ENCODE assay signal across 27 cellular contexts in the genomic region with DNA sequence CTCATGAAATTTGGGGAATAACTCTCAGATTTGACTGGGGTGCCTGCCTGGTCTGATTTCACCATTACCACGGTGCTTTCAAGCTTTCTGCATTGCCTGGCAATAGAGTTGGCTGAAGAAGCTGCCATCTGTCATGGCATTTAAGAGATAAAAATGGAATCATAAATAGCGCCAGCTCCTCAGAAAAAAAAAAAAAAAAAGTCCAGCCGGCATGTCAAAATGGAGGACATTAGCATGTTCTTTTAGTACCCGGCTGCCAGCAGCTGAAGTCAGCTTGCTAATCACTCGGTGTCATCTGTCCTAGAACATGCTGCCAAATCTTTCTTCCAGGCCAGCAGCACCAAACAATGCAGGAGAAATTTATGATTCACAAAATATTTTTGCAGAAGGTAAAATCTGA. TPM values are rescaled to one million over a fixed set of nuclear protein-coding genes. Genes with fewer than 3 reads are reported as not detected.
DNase-seq lines count a peak whose midpoint lies in the region; TF ChIP-seq lines count a peak whose summit lies in the region.
"Had no signal": no experiment of that assay in that cellular context is flagged by ENCODE, and none has a peak within 500 bp of the region (broad histone marks: within the 10 kb centered on the region; RNA-seq: fewer than 3 reads in every experiment).

No MANE protein-coding gene starts in this region.

- intact Hi-C loops in mammary epithelial cell (cut with micrococcal nuclease) (loop anchor here (10.0 kb wide), 1 partner anchor 355 kb away; no protein-coding TSS in a partner anchor), lower leg skin (cut with DNase I; ENCODE audit: low total_unique reads) (no loop called here)

- H4K20me1 ChIP-seq in mammary epithelial cell (ENCODE audit: insufficient read depth, low read length), result no peaks in the 10 kb centered on the region

- H3K9me3 ChIP-seq in BE2C (no peaks in the 10 kb centered on the region), MG63 (no peaks in the 10 kb centered on the region), mammary epithelial cell (replicated peaks; ENCODE audit: insufficient read depth, low read length) (no peaks in the 10 kb centered on the region)
- H3K9me3 ChIP-seq: SJSA1, tibial artery had no signal

- no peak for TF ChIP-seq POLR2A in lower leg skin (IDR thresholded peaks at IDR 0.05)

- H2AFZ ChIP-seq in mammary epithelial cell (ENCODE audit: low read depth, low read length), result no peak overlapping the region

- H3K27me3 ChIP-seq in BE2C (no peaks in the 10 kb centered on the region), MG63 (peaks cover 44% of the 10 kb centered on the region), mammary epithelial cell (ENCODE audit: insufficient read depth, low read length) (no peaks in the 10 kb centered on the region)
- H3K27me3 ChIP-seq: SJSA1, tibial artery had no signal

- CTCF ChIA-PET in mammary epithelial cell (lab: Charles Lee; ENCODE audit: low non-redundant PET), result interaction anchor here (0.6 kb wide), 1 partner anchor 303 kb away, joined by 10 read pairs; no protein-coding TSS in a partner anchor

- WGBS in mammary epithelial cell (ENCODE audit: low coverage, missing lambda C conversion rate), result 14% methylated on average over 5 of the region's 5 CpGs
- 36 to 49% methylated on average over 5 of the region's 5 CpGs for WGBS in lower leg skin, 2 donors

- H3K4me3 ChIP-seq in BE2C (ENCODE audit: low read depth, low read length) (no peak overlapping the region), MG63 (no peak overlapping the region), mammary epithelial cell (replicated peaks in 1 of 3; ENCODE audit: insufficient read depth in 1 of 3, low read depth in 2 of 3, low read length in 3 of 3) (no peak overlapping the region), lower leg skin (ENCODE audit: low read depth, poor library complexity, severe bottlenecking) (no peak overlapping the region)
- H3K4me3 ChIP-seq: SJSA1, tibial artery had no signal

- no peaks in the 10 kb centered on the region for H3K79me2 ChIP-seq in mammary epithelial cell (ENCODE audit: insufficient read depth, low read length)

- in situ Hi-C loops in mammary epithelial cell (cut with MboI; ENCODE audit: low sequenced_read_pairs in 2 of 2), result no loop called here

- H3K36me3 ChIP-seq in BE2C (no peaks in the 10 kb centered on the region), MG63 (no peaks in the 10 kb centered on the region), mammary epithelial cell (ENCODE audit: insufficient read depth, low read length) (no peaks in the 10 kb centered on the region)
- H3K36me3 ChIP-seq: SJSA1, WERI-Rb-1 had no signal

- H3K27ac ChIP-seq in VCaP, result peak overlapping the region; percentile 17; the same call in 1 of the 2 replicates
- H3K27ac ChIP-seq in mammary epithelial cell (ENCODE audit: insufficient read depth, low read depth, low read length), result no peak overlapping the region
- H3K27ac ChIP-seq: epithelial cell of prostate, foreskin keratinocyte, SJSA1, tibial artery, WERI-Rb-1 had no signal

- no peak overlapping the region for H3K4me2 ChIP-seq in mammary epithelial cell (ENCODE audit: insufficient read depth, low read depth, low read length)

- dilution Hi-C loops in mammary epithelial cell (cut with HindIII; ENCODE audit: low sequenced_read_pairs), result no loop called here

- no peak for TF ChIP-seq CTCF in BE2C (IDR thresholded peaks at IDR 0.05; ENCODE audit: low read depth, low read length)
- TF ChIP-seq CTCF in VCaP (conservative IDR thresholded peaks at IDR 0.05), result no peak
- TF ChIP-seq CTCF in mammary epithelial cell (conservative IDR thresholded peaks at IDR 0.05 in 1 of 2, IDR thresholded peaks at IDR 0.05 in 1 of 2; ENCODE audit: extremely low read depth in 1 of 2, insufficient read depth in 1 of 2, low read depth in 1 of 2, low read length in 2 of 2), result no peak
- TF ChIP-seq CTCF in lower leg skin (IDR thresholded peaks at IDR 0.05), result no peak

- no peak overlapping the region for H3K9ac ChIP-seq in mammary epithelial cell (ENCODE audit: insufficient read depth, low read length)

- BruUV-seq in mammary epithelial cell (replicated peaks; lab: Mats Ljungman, UMichigan), result no TSS peak

- H3K4me1 ChIP-seq in BE2C (no peaks in the 10 kb centered on the region; the same call in 1 of the 2 replicates), mammary epithelial cell (ENCODE audit: insufficient read depth, low read length) (no peaks in the 10 kb centered on the region)
- H3K4me1 ChIP-seq: foreskin keratinocyte, SJSA1 had no signal

- DNase-seq in BE2C (peak; percentile 13), MG63 (peak; percentile 84), occipital lobe (lab: John Stamatoyannopoulos, UW) (peak; percentile 27), mammary epithelial cell (no peak), EL (no peak), lower leg skin (ENCODE audit: low spot score in 2 of 2) (no peak), NCI-H774 (lab: John Stamatoyannopoulos, UW) (no peak)
- DNase-seq: activated CD4-positive, alpha-beta T cell treated with anti-CD3 and anti-CD28 coated beads, Interleukin-2, amount 50 U/mL, for 1 hour; activated effector memory CD4-positive, alpha-beta T cell treated with anti-CD3 and anti-CD28 coated beads, Interleukin-2, amount 50 U/mL, for 16 hours; CD4-positive, alpha-beta T cell; foreskin keratinocyte; IMR-90; MM.1S; naive B cell; NCI-H2029; NCI-H82; PC-3; stimulated activated CD4-positive, alpha-beta T cell treated with anti-CD3 and anti-CD28 coated beads, Interleukin-1b, Interleukin-23, amount 100 ng/mL, for 48 hours; T-helper 17 cell; tibial artery; WERI-Rb-1 had no signal

RNA-seq across cellular contexts. Expression of a gene that starts 57.7 kb away (rescaled TPM):
- polyA plus RNA-seq in BE2C (2012; ENCODE audit: insufficient read depth, insufficient read length, low read depth), result not detected
- total RNA-seq in MG63 (2014; rRNA removed; shearing (Covaris generic); ENCODE audit: low replicate concordance), result not detected in 2 replicates
- total RNA-seq in occipital lobe (not detected), mammary epithelial cell (not detected), lower leg skin (not detected)
- polyA plus RNA-seq in mammary epithelial cell, result not detected
- polyA minus RNA-seq in mammary epithelial cell, result not detected
- total RNA-seq: bronchial epithelial cell; CD4-positive, alpha-beta T cell; foreskin keratinocyte; IMR-90; lung microvascular endothelial cell; osteoblast; PC-3; SJSA1; T-helper 17 cell had no signal
- polyA plus RNA-seq: foreskin keratinocyte, IMR-90 had no signal

Comparison
In these comparisons a context has a peak if more than half of its experiments do, and no peak if none do; other contexts are left out.
1. DNase-seq: peak in BE2C (single experiment), MG63 (single experiment) and occipital lobe (single experiment); none in mammary epithelial cell (single experiment), EL (single experiment), lower leg skin (0 of 2) and NCI-H774 (single experiment).